In genomic region chr10:75541411-75541810, GRCh38 we compare ENCODE assay signal across 2 cellular contexts.
TF ChIP-seq lines count a peak whose summit lies in the region.

No MANE protein-coding gene starts in this region.

TF ChIP-seq in GM23338, 12 proteins besides CTCF, POLR2A, EP300 and RAD21 (continued from another document):
- no peak for TF ChIP-seq ZNF462 (CRISPR knock-in tag; IDR thresholded peaks at IDR 0.05)

TF ChIP-seq in WTC11, 78 proteins besides CTCF, POLR2A, EP300 and RAD21 (continued from another document):
- TF ChIP-seq CDX4 (CRISPR knock-in tag; IDR thresholded peaks at IDR 0.05; ENCODE audit: borderline replicate concordance): no peak
- TF ChIP-seq NR3C1 (CRISPR knock-in tag; conservative IDR thresholded peaks at IDR 0.05; ENCODE audit: low read depth): no peak
- TF ChIP-seq CREB1 (CRISPR knock-in tag; IDR thresholded peaks at IDR 0.05): no peak
